Comparison of ENCODE assay signal across 29 cellular contexts in the genomic region with DNA sequence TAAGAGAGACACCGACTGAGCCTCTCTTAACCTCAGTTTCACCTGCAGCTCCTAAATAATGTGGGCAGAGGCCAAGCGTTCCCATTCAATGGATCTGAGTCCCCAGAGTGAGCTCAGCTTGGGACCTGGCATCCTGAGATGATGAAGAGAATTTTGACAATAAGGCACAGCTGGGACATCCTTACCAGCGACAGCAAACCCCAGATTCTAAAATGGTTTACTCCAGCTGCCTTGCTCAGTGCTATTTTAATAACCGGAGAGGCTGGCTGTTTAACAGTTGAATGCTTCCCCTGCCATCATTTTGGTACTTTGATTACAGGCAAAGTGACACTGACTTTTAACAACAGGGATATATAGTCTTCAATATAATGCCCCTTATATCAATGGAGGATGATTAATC.
"Had no signal": no experiment of that assay in that cellular context is flagged by ENCODE, and none has a peak within 500 bp of the region (broad histone marks: within the 10 kb centered on the region; RNA-seq: fewer than 3 reads in every experiment).

No MANE protein-coding gene starts in this region.

- FAIRE-seq: astrocyte had no signal

- H3K4me3 ChIP-seq: body of pancreas, breast epithelium, SJCRH30, SK-N-MC had no signal

- DNase-seq: activated CD4-positive, alpha-beta memory T cell treated with anti-CD3 and anti-CD28 coated beads, Interleukin-2, amount 10 ng/mL, durations not matched to agents 7 days and 5 days; activated CD4-positive, alpha-beta T cell treated with anti-CD3 and anti-CD28 coated beads for 1 hour; activated CD4-positive, alpha-beta T cell treated with anti-CD3 and anti-CD28 coated beads for 48 hours; activated CD4-positive, CD25-positive, alpha-beta regulatory T cell; activated CD8-positive, alpha-beta memory T cell treated with anti-CD3 and anti-CD28 coated beads for 24 hours; activated CD8-positive, alpha-beta memory T cell treated with anti-CD3 and anti-CD28 coated beads, Interleukin-2, amount 10 ng/mL, durations not matched to agents 7 days and 5 days; activated gamma-delta T cell; activated naive CD4-positive, alpha-beta T cell treated with Interleukin-2 at 50 U/mL for 16 hours; activated naive CD8-positive, alpha-beta T cell treated with anti-CD3 and anti-CD28 coated beads, Interleukin-2, amount 10 ng/mL, durations not matched to agents 7 days and 5 days; activated T-cell treated with anti-CD3 and anti-CD28 coated beads, Interleukin-2, amount 50 U/mL, for 24 hours; amygdala; body of pancreas; cerebellar nuclear complex; NCI-H1048; NCI-H1105 treated with DMSO at 0.1 percent for 48 hours; NCI-H1436; NCI-H1694; NCI-H1930; NCI-H2107; NCI-H2171; NCI-H510A treated with DMSO at 0.1 percent for 48 hours; SHP77; SJCRH30; T1000; WERI-Rb-1 had no signal

- H3K27ac ChIP-seq: body of pancreas, breast epithelium, SJCRH30, SK-N-MC, WERI-Rb-1 had no signal

- H3K9me3 ChIP-seq: body of pancreas, breast epithelium, SJCRH30 had no signal

- ATAC-seq: activated CD8-positive, alpha-beta memory T cell treated with anti-CD3 and anti-CD28 coated beads, Interleukin-2, amount 10 ng/mL, durations not matched to agents 7 days and 5 days; body of pancreas; Panc1 had no signal

- H3K36me3 ChIP-seq: breast epithelium, SJCRH30, WERI-Rb-1 had no signal

- H3K27me3 ChIP-seq: body of pancreas, breast epithelium, SJCRH30 had no signal
